Comparison of ENCODE assay signal across 11 cellular contexts in genomic region chr12:79911889-79912656, GRCh38. TPM values are rescaled to one million over a fixed set of nuclear protein-coding genes. Genes with fewer than 3 reads are reported as not detected.
A peak's percentile ranks its signal among the peaks of the same experiment; 100 is the strongest.
DNase-seq lines count a peak whose midpoint lies in the region; ATAC-seq and TF ChIP-seq lines count a peak whose summit lies in the region.
"Had no signal": no experiment of that assay in that cellular context is flagged by ENCODE, and none has a peak within 500 bp of the region (broad histone marks: within the 10 kb centered on the region; RNA-seq: fewer than 3 reads in every experiment).

No MANE protein-coding gene starts in this region.

- DNase-seq in activated CD8-positive, alpha-beta T cell treated with anti-CD3 and anti-CD28 coated beads for 36 hours: no peak
- no peak for DNase-seq in activated CD8-positive, alpha-beta T cell treated with anti-CD3 and anti-CD28 coated beads, Interleukin-2, amount 10 ng/mL, durations not matched to agents 7 days and 5 days
- peak; percentile 78 for DNase-seq in NCI-H226
- DNase-seq in epithelial cell of esophagus (ENCODE audit: low read depth): peak; percentile 22
- peak; percentile 54 for DNase-seq in renal cortical epithelial cell (ENCODE audit: low read depth)
- no peak for DNase-seq in NCI-H2029 (lab: John Stamatoyannopoulos, UW)
- DNase-seq: 8988T, Karpas-422, transverse colon had no signal

- no peak for TF ChIP-seq CTCF in activated CD8-positive, alpha-beta T cell treated with anti-CD3 and anti-CD28 coated beads for 36 hours (IDR thresholded peaks at IDR 0.05)
- no peak for TF ChIP-seq CTCF in epithelial cell of esophagus (IDR thresholded peaks at IDR 0.05; ENCODE audit: insufficient read depth, low read depth, low read length, missing control alignments)

- no peak overlapping the region for H3K4me3 Mint-ChIP-seq in activated CD8-positive, alpha-beta T cell treated with anti-CD3 and anti-CD28 coated beads for 36 hours
- no peak overlapping the region for H3K4me3 Mint-ChIP-seq in activated CD8-positive, alpha-beta T cell treated with anti-CD3 and anti-CD28 coated beads, Interleukin-2, amount 10 ng/mL, durations not matched to agents 7 days and 5 days

- ATAC-seq in activated CD8-positive, alpha-beta T cell treated with anti-CD3 and anti-CD28 coated beads for 36 hours: no peak
- ATAC-seq in activated CD8-positive, alpha-beta T cell treated with anti-CD3 and anti-CD28 coated beads, Interleukin-2, amount 10 ng/mL, durations not matched to agents 7 days and 5 days: no peak
- ATAC-seq in HG02610 (IDR thresholded peaks at IDR 0.05; ENCODE audit: unreplicated experiment) (no peak), HG03521 (IDR thresholded peaks at IDR 0.05; ENCODE audit: unreplicated experiment) (no peak)

- peaks cover 3% of the 10 kb centered on the region for H3K36me3 Mint-ChIP-seq in activated CD8-positive, alpha-beta T cell treated with anti-CD3 and anti-CD28 coated beads for 36 hours (ENCODE audit: low read depth)
- H3K36me3 Mint-ChIP-seq in activated CD8-positive, alpha-beta T cell treated with anti-CD3 and anti-CD28 coated beads, Interleukin-2, amount 10 ng/mL, durations not matched to agents 7 days and 5 days (ENCODE audit: low read depth): no peaks in the 10 kb centered on the region

- H3K27me3 Mint-ChIP-seq in activated CD8-positive, alpha-beta T cell treated with anti-CD3 and anti-CD28 coated beads for 36 hours: no peaks in the 10 kb centered on the region
- no peaks in the 10 kb centered on the region for H3K27me3 Mint-ChIP-seq in activated CD8-positive, alpha-beta T cell treated with anti-CD3 and anti-CD28 coated beads, Interleukin-2, amount 10 ng/mL, durations not matched to agents 7 days and 5 days (ENCODE audit: low read depth)

- intact Hi-C loops in activated CD8-positive, alpha-beta T cell treated with anti-CD3 and anti-CD28 coated beads for 36 hours (cut with micrococcal nuclease): no loop called here

- CTCF ChIA-PET in activated CD8-positive, alpha-beta T cell treated with anti-CD3 and anti-CD28 coated beads for 36 hours (lab: Charles Lee): interaction anchor here (0.8 to 1.8 kb wide), 4 partner anchors 10 to 28 kb away, joined by 3 to 6 read pairs (median 4); no protein-coding TSS in a partner anchor
- CTCF ChIA-PET in activated CD8-positive, alpha-beta T cell treated with anti-CD3 and anti-CD28 coated beads, Interleukin-2, amount 10 ng/mL, durations not matched to agents 7 days and 5 days (lab: Charles Lee): no interaction called here

- peaks cover 51% of the 10 kb centered on the region for H3K4me1 Mint-ChIP-seq in activated CD8-positive, alpha-beta T cell treated with anti-CD3 and anti-CD28 coated beads for 36 hours (ENCODE audit: low read depth)
- H3K4me1 Mint-ChIP-seq in activated CD8-positive, alpha-beta T cell treated with anti-CD3 and anti-CD28 coated beads, Interleukin-2, amount 10 ng/mL, durations not matched to agents 7 days and 5 days (ENCODE audit: low read depth): peaks cover 15% of the 10 kb centered on the region

- POLR2A ChIA-PET in activated CD8-positive, alpha-beta T cell treated with anti-CD3 and anti-CD28 coated beads for 36 hours (lab: Charles Lee): no interaction called here
- POLR2A ChIA-PET in activated CD8-positive, alpha-beta T cell treated with anti-CD3 and anti-CD28 coated beads, Interleukin-2, amount 10 ng/mL, durations not matched to agents 7 days and 5 days (lab: Charles Lee): interaction anchor here (1.1 kb wide), 1 partner anchor 52 kb away, joined by 3 read pairs; no protein-coding TSS in a partner anchor

- no peak overlapping the region for H3K4me3 ChIP-seq in epithelial cell of esophagus (ENCODE audit: low read length)
- H3K4me3 ChIP-seq: transverse colon had no signal

- no peaks in the 10 kb centered on the region for H3K9me3 Mint-ChIP-seq in activated CD8-positive, alpha-beta T cell treated with anti-CD3 and anti-CD28 coated beads for 36 hours
- H3K9me3 Mint-ChIP-seq in activated CD8-positive, alpha-beta T cell treated with anti-CD3 and anti-CD28 coated beads, Interleukin-2, amount 10 ng/mL, durations not matched to agents 7 days and 5 days (ENCODE audit: insufficient read depth): no peaks in the 10 kb centered on the region

- H3K27ac Mint-ChIP-seq in activated CD8-positive, alpha-beta T cell treated with anti-CD3 and anti-CD28 coated beads for 36 hours: peak overlapping the region; percentile 6
- H3K27ac Mint-ChIP-seq in activated CD8-positive, alpha-beta T cell treated with anti-CD3 and anti-CD28 coated beads, Interleukin-2, amount 10 ng/mL, durations not matched to agents 7 days and 5 days: no peak overlapping the region

RNA-seq across cellular contexts. Expression of gene PPP1R12A, which starts 22.8 kb away (rescaled TPM):
- 10 to 100 TPM; 56.6 to 57.8 TPM for total RNA-seq in activated CD8-positive, alpha-beta T cell treated with anti-CD3 and anti-CD28 coated beads for 36 hours
- 10 to 100 TPM; 86.5 to 90.8 TPM for total RNA-seq in activated CD8-positive, alpha-beta T cell treated with anti-CD3 and anti-CD28 coated beads, Interleukin-2, amount 10 ng/mL, durations not matched to agents 7 days and 5 days
- 72.6 and 99.8 TPM in 2 replicates for total RNA-seq in renal cortical epithelial cell

Comparison
In these comparisons a context has a peak if more than half of its experiments do, and no peak if none do; other contexts are left out.
1. DNase-seq: peak in NCI-H226 (single experiment), epithelial cell of esophagus (single experiment) and renal cortical epithelial cell (single experiment); none in activated CD8-positive, alpha-beta T cell treated with anti-CD3 and anti-CD28 coated beads for 36 hours (single experiment), activated CD8-positive, alpha-beta T cell treated with anti-CD3 and anti-CD28 coated beads, Interleukin-2, amount 10 ng/mL, durations not matched to agents 7 days and 5 days (single experiment) and NCI-H2029 (single experiment).